Comparison of ENCODE assay signal across 1 cellular context in the genomic region with DNA sequence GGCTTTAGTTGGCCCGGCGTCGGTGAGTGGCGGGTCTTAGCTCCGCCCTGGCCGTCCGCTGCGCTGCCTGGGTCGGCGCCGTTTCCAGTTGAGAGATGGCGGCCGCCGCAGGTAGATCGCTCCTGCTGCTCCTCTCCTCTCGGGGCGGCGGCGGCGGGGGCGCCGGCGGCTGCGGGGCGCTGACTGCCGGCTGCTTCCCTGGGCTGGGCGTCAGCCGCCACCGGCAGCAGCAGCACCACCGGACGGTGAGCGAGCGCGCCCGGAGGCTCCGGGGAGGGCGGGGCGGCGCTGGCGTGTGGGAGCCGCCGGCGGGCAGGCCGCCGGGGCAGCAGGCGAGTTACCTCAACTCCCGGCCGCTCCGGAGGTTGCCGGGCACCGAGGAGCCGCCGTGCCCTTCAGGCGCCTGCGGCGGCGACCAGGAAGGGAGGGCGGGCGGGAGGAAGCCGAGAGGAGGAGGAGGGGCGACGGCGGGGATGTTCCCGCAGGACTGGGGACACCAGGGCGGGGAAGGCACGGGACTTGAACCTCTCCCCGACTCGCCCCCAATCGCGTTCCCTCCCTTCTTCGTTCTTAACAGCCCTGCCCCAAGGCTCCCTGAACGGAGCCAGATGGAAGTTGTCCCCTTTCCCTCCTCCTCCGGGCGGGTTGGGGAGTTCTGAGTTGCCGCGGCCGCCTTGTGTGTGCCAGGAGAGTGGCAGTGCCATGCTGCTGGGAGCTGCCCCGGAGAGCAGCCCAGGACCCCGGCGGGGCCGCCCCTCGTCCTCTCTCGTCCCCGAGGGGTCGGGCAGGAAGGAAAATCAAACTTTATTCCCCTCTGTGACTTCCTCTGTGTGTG.
TF ChIP-seq lines count a peak whose summit lies in the region.

A gene with protein sequence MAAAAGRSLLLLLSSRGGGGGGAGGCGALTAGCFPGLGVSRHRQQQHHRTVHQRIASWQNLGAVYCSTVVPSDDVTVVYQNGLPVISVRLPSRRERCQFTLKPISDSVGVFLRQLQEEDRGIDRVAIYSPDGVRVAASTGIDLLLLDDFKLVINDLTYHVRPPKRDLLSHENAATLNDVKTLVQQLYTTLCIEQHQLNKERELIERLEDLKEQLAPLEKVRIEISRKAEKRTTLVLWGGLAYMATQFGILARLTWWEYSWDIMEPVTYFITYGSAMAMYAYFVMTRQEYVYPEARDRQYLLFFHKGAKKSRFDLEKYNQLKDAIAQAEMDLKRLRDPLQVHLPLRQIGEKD (plus strand): TSS at position 87 of the 835 bp plus-strand sequence. CDS start 9 bp downstream, at position 96.

TF ChIP-seq in SK-N-SH, 30 proteins besides CTCF, POLR2A, EP300 and RAD21 (continued from another document):
- TF ChIP-seq, protein P1, sequence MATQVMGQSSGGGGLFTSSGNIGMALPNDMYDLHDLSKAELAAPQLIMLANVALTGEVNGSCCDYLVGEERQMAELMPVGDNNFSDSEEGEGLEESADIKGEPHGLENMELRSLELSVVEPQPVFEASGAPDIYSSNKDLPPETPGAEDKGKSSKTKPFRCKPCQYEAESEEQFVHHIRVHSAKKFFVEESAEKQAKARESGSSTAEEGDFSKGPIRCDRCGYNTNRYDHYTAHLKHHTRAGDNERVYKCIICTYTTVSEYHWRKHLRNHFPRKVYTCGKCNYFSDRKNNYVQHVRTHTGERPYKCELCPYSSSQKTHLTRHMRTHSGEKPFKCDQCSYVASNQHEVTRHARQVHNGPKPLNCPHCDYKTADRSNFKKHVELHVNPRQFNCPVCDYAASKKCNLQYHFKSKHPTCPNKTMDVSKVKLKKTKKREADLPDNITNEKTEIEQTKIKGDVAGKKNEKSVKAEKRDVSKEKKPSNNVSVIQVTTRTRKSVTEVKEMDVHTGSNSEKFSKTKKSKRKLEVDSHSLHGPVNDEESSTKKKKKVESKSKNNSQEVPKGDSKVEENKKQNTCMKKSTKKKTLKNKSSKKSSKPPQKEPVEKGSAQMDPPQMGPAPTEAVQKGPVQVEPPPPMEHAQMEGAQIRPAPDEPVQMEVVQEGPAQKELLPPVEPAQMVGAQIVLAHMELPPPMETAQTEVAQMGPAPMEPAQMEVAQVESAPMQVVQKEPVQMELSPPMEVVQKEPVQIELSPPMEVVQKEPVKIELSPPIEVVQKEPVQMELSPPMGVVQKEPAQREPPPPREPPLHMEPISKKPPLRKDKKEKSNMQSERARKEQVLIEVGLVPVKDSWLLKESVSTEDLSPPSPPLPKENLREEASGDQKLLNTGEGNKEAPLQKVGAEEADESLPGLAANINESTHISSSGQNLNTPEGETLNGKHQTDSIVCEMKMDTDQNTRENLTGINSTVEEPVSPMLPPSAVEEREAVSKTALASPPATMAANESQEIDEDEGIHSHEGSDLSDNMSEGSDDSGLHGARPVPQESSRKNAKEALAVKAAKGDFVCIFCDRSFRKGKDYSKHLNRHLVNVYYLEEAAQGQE (IDR thresholded peaks at IDR 0.05; ENCODE audit: low read depth, low read length): peak; percentile 84
- TF ChIP-seq MXI1 (IDR thresholded peaks at IDR 0.05; ENCODE audit: low read depth, low read length) (0 out of 2 replicates have a peak, but pooled peaks have one; percentile 14), POLR2AphosphoS5 (IDR thresholded peaks at IDR 0.05; ENCODE audit: low read depth, low read length) (peak; percentile 86; the same call in 1 of the 2 replicates), GABPA (IDR thresholded peaks at IDR 0.05; ENCODE audit: low read depth) (peak; percentile 54), YY1 (IDR thresholded peaks at IDR 0.05; ENCODE audit: low read depth) (peak; percentile 59)
